Comparison of ENCODE assay signal across 8 cellular contexts in genomic region chr20:43667341-43668132, GRCh38. TPM values are rescaled to one million over a fixed set of nuclear protein-coding genes. Genes with fewer than 3 reads are reported as not detected.
A peak's percentile ranks its signal among the peaks of the same experiment; 100 is the strongest.
DNase-seq lines count a peak whose midpoint lies in the region; ATAC-seq, FAIRE-seq and TF ChIP-seq lines count a peak whose summit lies in the region.

No MANE protein-coding gene starts in this region.

- TF ChIP-seq RAD21 in HCT116 (IDR thresholded peaks at IDR 0.05; ENCODE audit: low read depth) (no peak), GM12878 (IDR thresholded peaks at IDR 0.05; ENCODE audit: insufficient read depth, low read depth, low read length) (no peak)

- no peak for TF ChIP-seq POLR2A in HCT116 (IDR thresholded peaks at IDR 0.05; ENCODE audit: borderline replicate concordance, extremely low read depth, insufficient read depth, insufficient read length)
- TF ChIP-seq POLR2A in GM12878 (IDR thresholded peaks at IDR 0.05; ENCODE audit: low read depth, low read length): 0 out of 2 replicates have a peak, but pooled peaks have one; percentile 22

- FAIRE-seq in GM12878 (lab: Jason Lieb, UNC): no peak

- in situ Hi-C loops in GM12878 (cut with MboI): no loop called here

- BruUV-seq in HCT116 (replicated peaks; lab: Mats Ljungman, UMichigan) (TSS peak; percentile 63), GM12878 (replicated peaks; lab: Mats Ljungman, UMichigan) (TSS peak; percentile 69)

- peaks cover 0 to 10% of the 10 kb centered on the region in 2 experiments; a peak in 1 of 4 replicates for H3K36me3 ChIP-seq in HCT116 (ENCODE audit: control insufficient read depth in 1 of 2, insufficient read depth in 2 of 2, low read length in 2 of 2)
- H3K36me3 ChIP-seq in GM12878 (ENCODE audit: control insufficient read depth in 2 of 2, insufficient read depth in 2 of 2, low read length in 1 of 2): 0 out of 4 replicates have a peak, but pooled peaks cover 0 to 2% of the 10 kb centered on the region in 2 experiments
- no peaks in the 10 kb centered on the region for H3K36me3 ChIP-seq in mucosa of stomach (ENCODE audit: control insufficient read depth, insufficient read depth, low read length)

- no peaks in the 10 kb centered on the region for H3K9me2 ChIP-seq in HCT116 (ENCODE audit: insufficient read depth)

- POLR2A ChIA-PET in HCT116 (lab: Charles Lee): interaction anchor here (1.5 kb wide), 1 partner anchor 210 kb away, joined by 3 read pairs; the partner anchor contains the start of gene SRSF6
- POLR2A ChIA-PET in GM12878 (lab: Charles Lee): interaction anchor here (0.5 to 1.2 kb wide), 4 partner anchors 9 to 910 kb away, joined by 3 to 7 read pairs (median 4); no protein-coding TSS in a partner anchor

- H3K4me2 ChIP-seq in HCT116 (ENCODE audit: low read length): peak overlapping the region; percentile 96
- H3K4me2 ChIP-seq in GM12878 (ENCODE audit: control insufficient read depth, insufficient read depth): peak overlapping the region; percentile 77

- no peak for TF ChIP-seq EP300 in GM12878 (IDR thresholded peaks at IDR 0.05; ENCODE audit: borderline replicate concordance in 1 of 2, control insufficient read depth in 1 of 2, low read depth in 2 of 2, low read length in 2 of 2)

- intact Hi-C loops in HCT116 (cut with micrococcal nuclease): no loop called here
- intact Hi-C loops in GM12878 (cut with micrococcal nuclease; ENCODE audit: unreplicated experiment): no loop called here

- H3K36me3 Mint-ChIP-seq in activated T-cell treated with anti-CD3 and anti-CD28 coated beads, Interleukin-2, amount 50 U/mL, for 24 hours (ENCODE audit: low read depth): peaks cover 30% of the 10 kb centered on the region

- peaks cover 9% of the 10 kb centered on the region for H3K4me1 Mint-ChIP-seq in activated T-cell treated with anti-CD3 and anti-CD28 coated beads, Interleukin-2, amount 50 U/mL, for 24 hours (ENCODE audit: low read depth)

- H3K4me1 ChIP-seq in HCT116 (ENCODE audit: control insufficient read depth in 1 of 2, insufficient read depth in 2 of 2, low read length in 2 of 2): peaks cover 21 to 41% of the 10 kb centered on the region in 2 experiments; a peak in 3 of 4 replicates
- peaks cover 18% of the 10 kb centered on the region for H3K4me1 ChIP-seq in GM12878 (ENCODE audit: control insufficient read depth, insufficient read depth, low read length)
- H3K4me1 ChIP-seq in mucosa of stomach (ENCODE audit: control insufficient read depth, insufficient read depth, low read length): peaks cover 29% of the 10 kb centered on the region

- H2AFZ ChIP-seq in HCT116 (ENCODE audit: low read depth, low read length, poor library complexity, severe bottlenecking) (no peak overlapping the region), GM12878 (ENCODE audit: control insufficient read depth, low read depth, low read length) (peak overlapping the region; percentile 5)

- H3K27me3 ChIP-seq in HCT116 (ENCODE audit: insufficient read depth, low read length) (no peaks in the 10 kb centered on the region), GM12878 (replicated peaks in 1 of 2; ENCODE audit: control insufficient read depth in 2 of 2, insufficient read depth in 2 of 2, low read length in 1 of 2) (no peaks in the 10 kb centered on the region), mucosa of stomach (ENCODE audit: control insufficient read depth, insufficient read depth, low read length) (peaks cover 17% of the 10 kb centered on the region)

- DNase-seq in activated T-cell treated with anti-CD3 and anti-CD28 coated beads, Interleukin-2, amount 50 U/mL, for 24 hours: no peak
- DNase-seq in activated T-cell treated with anti-CD3 and anti-CD28 coated beads for 4 hours (no peak), HCT116 (ENCODE audit: low read depth, low spot score) (no peak), NCI-H1436 (lab: John Stamatoyannopoulos, UW) (peak; percentile 83), GM12878 (ENCODE audit: low read depth, low spot score) (no peak), AML-193 (lab: John Stamatoyannopoulos, UW) (no peak)

- H3K27ac Mint-ChIP-seq in activated T-cell treated with anti-CD3 and anti-CD28 coated beads, Interleukin-2, amount 50 U/mL, for 24 hours: peak overlapping the region; percentile 88

- ATAC-seq in HCT116 (peak; percentile 37), GM12878 (peak; percentile 43), GM19467 (IDR thresholded peaks at IDR 0.05; ENCODE audit: unreplicated experiment) (no peak)

- H4K20me1 ChIP-seq in HCT116 (ENCODE audit: insufficient read depth) (no peaks in the 10 kb centered on the region), GM12878 (ENCODE audit: control insufficient read depth, insufficient read depth) (no peaks in the 10 kb centered on the region)

- H3K9me3 ChIP-seq in HCT116 (ENCODE audit: control insufficient read depth in 1 of 2, insufficient read depth in 1 of 2, low read depth in 1 of 2, low read length in 2 of 2) (no peaks in the 10 kb centered on the region), GM12878 (replicated peaks; ENCODE audit: control insufficient read depth, insufficient read depth, low read length) (no peaks in the 10 kb centered on the region), mucosa of stomach (ENCODE audit: control insufficient read depth, low read length) (no peaks in the 10 kb centered on the region)

- SMC1A ChIA-PET in GM12878 (lab: Charles Lee; ENCODE audit: uncharacterized antibody, unreplicated experiment): interaction anchor here (1.0 to 1.1 kb wide), 2 partner anchors 12 to 72 kb away, joined by 3 read pairs; no protein-coding TSS in a partner anchor

- H3K4me3 Mint-ChIP-seq in activated T-cell treated with anti-CD3 and anti-CD28 coated beads, Interleukin-2, amount 50 U/mL, for 24 hours: peak overlapping the region; percentile 85

- WGBS in GM12878 (ENCODE audit: insufficient coverage, insufficient replicate concordance, low lambda C conversion rate, missing lambda C conversion rate): 2% methylated on average over 30 of the region's 34 CpGs

- peaks cover 48% of the 10 kb centered on the region for H3K79me2 ChIP-seq in HCT116 (ENCODE audit: insufficient read depth, low read length)
- H3K79me2 ChIP-seq in GM12878 (ENCODE audit: control insufficient read depth, insufficient read depth, low read length): peaks cover 30% of the 10 kb centered on the region

- peak overlapping the region; percentile 51; the same call in 1 of the 2 replicates for H3K27ac ChIP-seq in HCT116 (ENCODE audit: low read depth, low read length)
- peak overlapping the region; percentile 70 for H3K27ac ChIP-seq in GM12878 (ENCODE audit: control insufficient read depth, insufficient read depth)

- H3K4me3 ChIP-seq in HCT116 (replicated peaks in 1 of 2; ENCODE audit: low read depth in 1 of 2, low read length in 2 of 2) (peak overlapping the region; percentile 78 to 88), GM12878 (peak overlapping the region; percentile 94), mucosa of stomach (ENCODE audit: low read length) (peak overlapping the region; percentile 14)

- RAD21 ChIA-PET in HCT116 (lab: Charles Lee; ENCODE audit: low non-redundant PET in 1 of 2, low total read pairs in 2 of 2, uncharacterized antibody in 2 of 2, unreplicated experiment in 2 of 2) (interaction anchor here in 1 of 2 experiments (0.6 kb wide), 1 partner anchor 275 kb away, joined by 3 read pairs; no protein-coding TSS in a partner anchor), GM12878 (lab: Charles Lee; ENCODE audit: unreplicated experiment) (interaction anchor here (0.6 to 1.1 kb wide), 4 partner anchors 14 to 173 kb away, joined by 4 to 7 read pairs (median 4); no protein-coding TSS in a partner anchor)

- H3K27me3 Mint-ChIP-seq in activated T-cell treated with anti-CD3 and anti-CD28 coated beads, Interleukin-2, amount 50 U/mL, for 24 hours: peaks cover 34% of the 10 kb centered on the region

- TF ChIP-seq CTCF in HCT116 (IDR thresholded peaks at IDR 0.05 in 2 of 3, conservative IDR thresholded peaks at IDR 0.05 in 1 of 3; ENCODE audit: borderline replicate concordance in 1 of 3, insufficient read depth in 1 of 3, low read depth in 2 of 3, low read length in 2 of 3) (no peak), GM12878 (IDR thresholded peaks at IDR 0.05 in 2 of 3, conservative IDR thresholded peaks at IDR 0.05 in 1 of 3; ENCODE audit: control insufficient read depth in 2 of 3, extremely low read depth in 1 of 3, insufficient read depth in 1 of 3, low read depth in 3 of 3, low read length in 3 of 3) (no peak)

- no peaks in the 10 kb centered on the region for H3K9me3 Mint-ChIP-seq in activated T-cell treated with anti-CD3 and anti-CD28 coated beads, Interleukin-2, amount 50 U/mL, for 24 hours

- CTCF ChIA-PET in HCT116 (lab: Charles Lee): no interaction called here
- CTCF ChIA-PET in GM12878 (lab: Yijun Ruan, JAX): interaction anchor here (0.6 to 0.8 kb wide), 2 partner anchors 14 to 24 kb away, joined by 3 to 6 read pairs; no protein-coding TSS in a partner anchor

- H3K9ac ChIP-seq in HCT116 (ENCODE audit: low read length): peak overlapping the region; percentile 90
- H3K9ac ChIP-seq in GM12878 (ENCODE audit: control insufficient read depth, insufficient read depth, low read length): peak overlapping the region; percentile 86
- no peak overlapping the region for H3K9ac ChIP-seq in mucosa of stomach (ENCODE audit: low read length)

RNA-seq across cellular contexts. Expression of gene MYBL2, which starts 0.6 kb away (rescaled TPM):
- total RNA-seq in HCT116 (2021; ENCODE audit: unreplicated experiment) (92.1 TPM), GM12878 (2014; rRNA removed) (108 and 138 TPM in 2 replicates), GM12878 (2014; rRNA removed; fragmentation: Illumina TruSeq; extraction: Trizol) (50.0 and 63.4 TPM in 2 replicates), GM12878 (2021) (175 and 184 TPM in 2 replicates)
- 54.6 and 68.5 TPM in 2 replicates for polyA plus RNA-seq in HCT116 (2012)
- total RNA-seq in GM12878 (2013; cell fraction: nucleolus; rRNA removed): 8.7 and 9.0 TPM in 2 replicates
- polyA plus RNA-seq in GM12878 (2011; ENCODE audit: low read depth): 28.3 TPM
- polyA plus RNA-seq in GM12878 (2011; rRNA removed) (15.5 and 30.7 TPM in 2 replicates), GM12878 (2014; fragmentation: Illumina TruSeq; extraction: Trizol) (54.2 and 122 TPM in 2 replicates), GM12878 (2014; fragmentation: Nextera tagmentation; extraction: Ambion mirVana) (10 to 100 TPM in 1 of 2 experiments, 1 to 10 TPM in 1; 4.5 to 10.3 TPM), GM12878 (2014; rRNA removed) (85.1 and 106 TPM in 2 replicates), GM12878 (2016; fragmentation: Nextera tagmentation; extraction: Ambion mirVana) (100 to 1,000 TPM in 1 of 2 experiments, 10 to 100 TPM in 1; 44.1 to 213 TPM)
- 62.6 and 64.0 TPM in 2 replicates for polyA plus RNA-seq in GM12878 (2011; cell fraction: cytosol; rRNA removed)
- polyA plus RNA-seq in GM12878 (2011; cell fraction: nucleus; rRNA removed): 35.1 and 48.5 TPM in 2 replicates
- 62.9 and 63.9 TPM in 2 replicates for polyA plus RNA-seq in GM12878 (2012)
- 31.9 and 48.8 TPM in 2 replicates for polyA minus RNA-seq in GM12878 (2011; rRNA and poly(A)+ RNA removed)
- 40.2 and 54.4 TPM in 2 replicates for polyA minus RNA-seq in GM12878 (2011; cell fraction: cytosol; rRNA and poly(A)+ RNA removed)
- polyA minus RNA-seq in GM12878 (2011; cell fraction: nucleus; rRNA and poly(A)+ RNA removed): 9.1 and 17.0 TPM in 2 replicates

RNA-seq across cellular contexts. Expression of gene GTSF1L, which starts 59.3 kb away (rescaled TPM):
- total RNA-seq in HCT116 (2021; ENCODE audit: unreplicated experiment): not detected
- not detected in 2 replicates for polyA plus RNA-seq in HCT116 (2012)
- total RNA-seq in GM12878 (2013; cell fraction: nucleolus; rRNA removed): not detected in 2 replicates
- 1.5 and 2.1 TPM in 2 replicates for total RNA-seq in GM12878 (2014; rRNA removed)
- total RNA-seq in GM12878 (2014; rRNA removed; fragmentation: Illumina TruSeq; extraction: Trizol): 1.4 TPM in 2 replicates
- 0.97 and 0.98 TPM in 2 replicates for total RNA-seq in GM12878 (2021)
- not detected for polyA plus RNA-seq in GM12878 (2011; ENCODE audit: low read depth)
- polyA plus RNA-seq in GM12878 (2011; rRNA removed): 0.82 and 0.95 TPM in 2 replicates
- polyA plus RNA-seq in GM12878 (2011; cell fraction: cytosol; rRNA removed): 0.67 and 0.85 TPM in 2 replicates
- 0.40 and 1.3 TPM in 2 replicates for polyA plus RNA-seq in GM12878 (2011; cell fraction: nucleus; rRNA removed)
- polyA plus RNA-seq in GM12878 (2012): 0.20 and 0.24 TPM in 2 replicates
- 0.62 and 2.4 TPM in 2 replicates for polyA plus RNA-seq in GM12878 (2014; fragmentation: Illumina TruSeq; extraction: Trizol)
- 1 to 10 TPM; 1.2 to 1.3 TPM for polyA plus RNA-seq in GM12878 (2014; fragmentation: Nextera tagmentation; extraction: Ambion mirVana)
- 1.4 and 1.7 TPM in 2 replicates for polyA plus RNA-seq in GM12878 (2014; rRNA removed)
- under 1 TPM; 0.56 to 1.00 TPM for polyA plus RNA-seq in GM12878 (2016; fragmentation: Nextera tagmentation; extraction: Ambion mirVana)
- polyA minus RNA-seq in GM12878 (2011; rRNA and poly(A)+ RNA removed): 0.36 and 0.44 TPM in 2 replicates
- not detected in 2 replicates for polyA minus RNA-seq in GM12878 (2011; cell fraction: cytosol; rRNA and poly(A)+ RNA removed)
- not detected in 2 replicates for polyA minus RNA-seq in GM12878 (2011; cell fraction: nucleus; rRNA and poly(A)+ RNA removed)

Comparison
In these comparisons a context has a peak if more than half of its experiments do, and no peak if none do; other contexts are left out.
1. H3K4me3 ChIP-seq: peak in every context shown above with its lines; median percentile 94 in GM12878; 83 in HCT116; 14 in mucosa of stomach.